20 cellular contexts compared by ENCODE assay signal in the genomic region with DNA sequence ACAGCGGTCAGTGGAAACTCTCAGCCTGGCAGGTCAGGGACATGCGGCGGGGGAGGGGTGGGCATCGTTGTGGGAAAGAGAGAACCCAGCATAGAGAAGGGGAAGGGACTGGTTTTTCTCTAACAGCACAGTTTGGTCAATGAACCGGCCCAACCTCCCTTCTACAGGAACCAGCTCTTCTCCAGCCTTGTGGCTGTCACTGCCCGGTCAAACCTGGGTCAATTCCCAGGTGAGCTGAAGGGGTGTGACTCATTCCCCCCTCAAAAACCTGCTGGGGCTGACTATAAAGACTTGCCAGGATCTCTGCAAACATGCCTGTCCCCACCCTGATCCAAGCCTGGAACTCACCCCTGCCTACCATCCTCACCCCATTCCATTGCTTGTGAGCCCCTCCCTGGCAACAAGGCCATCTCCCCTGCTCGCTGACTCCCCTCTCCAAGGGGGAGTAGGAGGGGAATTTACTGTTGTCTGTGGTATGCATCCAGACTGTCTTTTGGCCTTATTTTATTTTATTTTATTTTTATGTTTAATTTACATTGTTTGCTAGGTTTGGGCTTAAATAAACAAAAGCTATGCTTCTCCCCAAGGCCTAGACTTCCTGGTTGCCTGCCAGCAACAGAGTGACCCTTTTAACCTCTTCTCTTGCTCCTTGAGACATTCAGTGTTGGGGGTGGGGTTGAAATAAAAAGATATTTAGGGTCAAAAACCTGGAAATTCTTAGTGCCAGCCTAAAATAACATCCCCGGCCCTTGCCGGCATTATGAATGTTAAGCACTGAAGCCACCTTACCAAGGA. TPM values are rescaled to one million over a fixed set of nuclear protein-coding genes. Genes with fewer than 3 reads are reported as not detected.
DNase-seq lines count a peak whose midpoint lies in the region; ATAC-seq, FAIRE-seq and TF ChIP-seq lines count a peak whose summit lies in the region.
"Had no signal": no experiment of that assay in that cellular context is flagged by ENCODE, and none has a peak within 500 bp of the region (broad histone marks: within the 10 kb centered on the region; RNA-seq: fewer than 3 reads in every experiment).

No MANE protein-coding gene starts in this region.

- no peak overlapping the region for H3K9ac ChIP-seq in smooth muscle cell (ENCODE audit: low read depth)

- no peaks in the 10 kb centered on the region for H4K20me1 ChIP-seq in smooth muscle cell (ENCODE audit: low read depth)

- no peak for FAIRE-seq in bronchial epithelial cell (lab: Jason Lieb, UNC)

- H3K36me3 ChIP-seq in bronchial epithelial cell (ENCODE audit: control insufficient read depth, insufficient read depth, low read length) (no peaks in the 10 kb centered on the region), thyroid gland (no peaks in the 10 kb centered on the region), smooth muscle cell (ENCODE audit: low read depth) (no peaks in the 10 kb centered on the region)
- H3K36me3 ChIP-seq: gastroesophageal sphincter had no signal

- CTCF ChIA-PET in activated CD4-positive, alpha-beta T cell treated with anti-CD3 and anti-CD28 coated beads, Interleukin-2, amount 10 ng/mL, durations not matched to agents 7 days and 5 days (lab: Charles Lee) = interaction anchor here (1.0 to 1.9 kb wide), 2 partner anchors 18 to 53 kb away, joined by 3 to 8 read pairs; no protein-coding TSS in a partner anchor

- H3K27ac ChIP-seq in thyroid gland (peak overlapping the region; percentile 75 to 83 (median 82)), smooth muscle cell (ENCODE audit: low read depth) (no peak overlapping the region)

- no peak overlapping the region for H3K4me2 ChIP-seq in smooth muscle cell

- DNase-seq in bronchial epithelial cell (ENCODE audit: low read depth) = peak; percentile 56
- DNase-seq in left lobe of liver (ENCODE audit: low spot score) = no peak
- DNase-seq in thyroid gland = peak; percentile 72 to 74
- no peak for DNase-seq in activated CD4-positive, alpha-beta T cell treated with anti-CD3 and anti-CD28 coated beads, Interleukin-2, amount 10 ng/mL, durations not matched to agents 7 days and 5 days
- DNase-seq in smooth muscle cell (lab: John Stamatoyannopoulos, UW; ENCODE audit: unreplicated experiment) = no peak
- DNase-seq: activated CD4-positive, CD25-positive, alpha-beta regulatory T cell; activated effector memory CD4-positive, alpha-beta T cell treated with anti-CD3 and anti-CD28 coated beads, Interleukin-2, amount 50 U/mL, for 16 hours; DMS79; effector CD8-positive, alpha-beta T cell; immature natural killer cell; NCI-H2107; RPMI8226 had no signal

- H3K4me3 ChIP-seq in bronchial epithelial cell (ENCODE audit: low read depth, low read length) (no peak overlapping the region), thyroid gland (replicated peaks in 1 of 3) (no peak overlapping the region), smooth muscle cell (no peak overlapping the region)
- H3K4me3 ChIP-seq: gastroesophageal sphincter had no signal

- ATAC-seq in left lobe of liver = peak; percentile 36
- no peak for ATAC-seq in HG02588 (IDR thresholded peaks at IDR 0.05; ENCODE audit: unreplicated experiment)
- no peak for ATAC-seq in HG03354 (IDR thresholded peaks at IDR 0.05; ENCODE audit: poor library complexity, severe bottlenecking, unreplicated experiment)
- ATAC-seq: gastroesophageal sphincter had no signal

- peaks cover 6% of the 10 kb centered on the region for H3K27me3 Mint-ChIP-seq in IgD-negative memory B cell
- no peaks in the 10 kb centered on the region for H3K27me3 Mint-ChIP-seq in activated CD4-positive, alpha-beta T cell treated with anti-CD3 and anti-CD28 coated beads, Interleukin-2, amount 10 ng/mL, durations not matched to agents 7 days and 5 days
- H3K27me3 Mint-ChIP-seq: progenitor cell of endocrine pancreas had no signal

- no peak overlapping the region for H3K4me3 Mint-ChIP-seq in IgD-negative memory B cell
- no peak overlapping the region for H3K4me3 Mint-ChIP-seq in activated CD4-positive, alpha-beta T cell treated with anti-CD3 and anti-CD28 coated beads, Interleukin-2, amount 10 ng/mL, durations not matched to agents 7 days and 5 days
- H3K4me3 Mint-ChIP-seq: immature natural killer cell had no signal

- H3K36me3 Mint-ChIP-seq in IgD-negative memory B cell = no peaks in the 10 kb centered on the region
- H3K36me3 Mint-ChIP-seq in activated CD4-positive, alpha-beta T cell treated with anti-CD3 and anti-CD28 coated beads, Interleukin-2, amount 10 ng/mL, durations not matched to agents 7 days and 5 days (ENCODE audit: low read depth) = no peaks in the 10 kb centered on the region
- H3K36me3 Mint-ChIP-seq: immature natural killer cell had no signal

- H3K79me2 ChIP-seq in smooth muscle cell (ENCODE audit: low read depth) = no peaks in the 10 kb centered on the region

- H3K4me1 Mint-ChIP-seq in IgD-negative memory B cell = peaks cover 6 to 14% (median 13%) of the 10 kb centered on the region in 3 donors
- H3K4me1 Mint-ChIP-seq in activated CD4-positive, alpha-beta T cell treated with anti-CD3 and anti-CD28 coated beads, Interleukin-2, amount 10 ng/mL, durations not matched to agents 7 days and 5 days = no peaks in the 10 kb centered on the region
- H3K4me1 Mint-ChIP-seq: immature natural killer cell had no signal

- H2AFZ ChIP-seq in smooth muscle cell (ENCODE audit: low read depth) = no peak overlapping the region

- intact Hi-C loops in thyroid gland (cut with DNase I) = loop anchor here (5.0 kb wide), 1 partner anchor 46 kb away; no protein-coding TSS in a partner anchor

- no peak for TF ChIP-seq POLR2A in thyroid gland (IDR thresholded peaks at IDR 0.05)

- no peaks in the 10 kb centered on the region for H3F3A ChIP-seq in smooth muscle cell (ENCODE audit: low read depth)

- peaks cover 49 to 82% of the 10 kb centered on the region in 2 donors for H3K4me1 ChIP-seq in thyroid gland
- peaks cover 12% of the 10 kb centered on the region for H3K4me1 ChIP-seq in smooth muscle cell (ENCODE audit: low read depth)

- H3K27me3 ChIP-seq in bronchial epithelial cell (ENCODE audit: control insufficient read depth, insufficient read depth, low read length) = no peaks in the 10 kb centered on the region
- H3K27me3 ChIP-seq in thyroid gland = no peaks in the 10 kb centered on the region
- no peaks in the 10 kb centered on the region for H3K27me3 ChIP-seq in smooth muscle cell (ENCODE audit: low read depth)
- H3K27me3 ChIP-seq: gastroesophageal sphincter had no signal

- peak overlapping the region in 2 of 3 donors; percentile 40 to 74 for H3K27ac Mint-ChIP-seq in IgD-negative memory B cell
- no peak overlapping the region for H3K27ac Mint-ChIP-seq in activated CD4-positive, alpha-beta T cell treated with anti-CD3 and anti-CD28 coated beads, Interleukin-2, amount 10 ng/mL, durations not matched to agents 7 days and 5 days
- H3K27ac Mint-ChIP-seq: immature natural killer cell, progenitor cell of endocrine pancreas had no signal

- H3K9me3 Mint-ChIP-seq in IgD-negative memory B cell = no peaks in the 10 kb centered on the region
- no peaks in the 10 kb centered on the region for H3K9me3 Mint-ChIP-seq in activated CD4-positive, alpha-beta T cell treated with anti-CD3 and anti-CD28 coated beads, Interleukin-2, amount 10 ng/mL, durations not matched to agents 7 days and 5 days
- H3K9me3 Mint-ChIP-seq: immature natural killer cell had no signal

- 29 to 40% methylated on average over 7 to 9 of the region's 9 CpGs for WGBS in thyroid gland, 2 donors
- WGBS in smooth muscle cell (ENCODE audit: low lambda C conversion rate) = 86% methylated on average over 9 of the region's 9 CpGs

- TF ChIP-seq CTCF in bronchial epithelial cell (IDR thresholded peaks at IDR 0.05; ENCODE audit: insufficient read depth, low read length, severe bottlenecking) = no peak
- no peak for TF ChIP-seq CTCF in thyroid gland (IDR thresholded peaks at IDR 0.05)
- no peak for TF ChIP-seq CTCF in smooth muscle cell (IDR thresholded peaks at IDR 0.05; ENCODE audit: borderline replicate concordance, insufficient read depth, poor library complexity, severe bottlenecking)

- POLR2A ChIA-PET in activated CD4-positive, alpha-beta T cell treated with anti-CD3 and anti-CD28 coated beads, Interleukin-2, amount 10 ng/mL, durations not matched to agents 7 days and 5 days (lab: Charles Lee) = no interaction called here

- H3K9me3 ChIP-seq in thyroid gland (no peaks in the 10 kb centered on the region), smooth muscle cell (replicated peaks; ENCODE audit: low read depth) (no peaks in the 10 kb centered on the region)
- H3K9me3 ChIP-seq: gastroesophageal sphincter had no signal

RNA-seq across cellular contexts. Expression of a gene that starts 49.6 kb away (rescaled TPM):
- 1,475 TPM for polyA plus RNA-seq in IgD-negative memory B cell
- total RNA-seq in bronchial epithelial cell = 83.5 and 84.7 TPM in 2 replicates
- 139 TPM for total RNA-seq in left lobe of liver
- 100 to 1,000 TPM; 268 to 504 (median 383) TPM for total RNA-seq in thyroid gland
- total RNA-seq in activated CD4-positive, alpha-beta T cell treated with anti-CD3 and anti-CD28 coated beads, Interleukin-2, amount 10 ng/mL, durations not matched to agents 7 days and 5 days = 10 to 100 TPM; 36.5 to 41.9 TPM
- total RNA-seq in smooth muscle cell = 144 and 163 TPM in 2 replicates
- 202 and 271 TPM in 2 replicates for polyA plus RNA-seq in smooth muscle cell

RNA-seq across cellular contexts. Expression of a gene that starts 51.6 kb away (rescaled TPM):
- not detected for polyA plus RNA-seq in IgD-negative memory B cell
- total RNA-seq in bronchial epithelial cell = not detected in 2 replicates
- total RNA-seq in left lobe of liver = not detected
- not detected for total RNA-seq in thyroid gland
- not detected for total RNA-seq in activated CD4-positive, alpha-beta T cell treated with anti-CD3 and anti-CD28 coated beads, Interleukin-2, amount 10 ng/mL, durations not matched to agents 7 days and 5 days
- not detected in 2 replicates for total RNA-seq in smooth muscle cell
- not detected in 2 replicates for polyA plus RNA-seq in smooth muscle cell
- total RNA-seq: aorta; progenitor cell of endocrine pancreas; T-helper 1 cell treated with Interleukin-12 subunit alpha and Interleukin-12 subunit beta and Interleukin-4 antibody, amounts not matched to agents 30 ng/mL and 1 ng/mL, for 36 hours had no signal
- polyA plus RNA-seq: aorta, BJ, immature natural killer cell had no signal

Comparison
In these comparisons a context has a peak if more than half of its experiments do, and no peak if none do; other contexts are left out.
1. DNase-seq: peak in bronchial epithelial cell (single experiment) and thyroid gland (2 of 2); none in left lobe of liver (single experiment), activated CD4-positive, alpha-beta T cell treated with anti-CD3 and anti-CD28 coated beads, Interleukin-2, amount 10 ng/mL, durations not matched to agents 7 days and 5 days (single experiment) and smooth muscle cell (single experiment).